ENCODE assay signal across 9 cellular contexts in the genomic region with DNA sequence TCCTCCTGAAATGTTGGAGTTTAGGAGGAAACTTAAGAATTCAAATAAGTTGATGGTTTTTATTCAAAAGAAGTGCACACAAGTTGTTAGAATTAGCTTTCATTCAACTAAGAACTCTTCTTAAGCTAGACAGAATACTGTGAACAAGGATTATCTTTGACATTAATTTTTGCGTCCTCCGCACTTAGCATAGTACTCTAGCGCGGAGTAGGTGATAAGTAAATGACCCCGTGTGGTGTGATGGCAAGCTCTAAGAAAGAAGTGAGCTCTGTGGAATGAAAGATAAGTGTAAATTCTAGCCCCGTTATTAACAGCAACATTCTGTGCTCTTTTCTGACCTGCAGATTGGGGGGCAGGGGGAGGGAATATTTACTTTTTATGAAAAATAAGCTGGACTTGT. TPM values are rescaled to one million over a fixed set of nuclear protein-coding genes. Genes with fewer than 3 reads are reported as not detected.
DNase-seq lines count a peak whose midpoint lies in the region; ATAC-seq lines count a peak whose summit lies in the region.
"Had no signal": no experiment of that assay in that cellular context is flagged by ENCODE, and none has a peak within 500 bp of the region (broad histone marks: within the 10 kb centered on the region; RNA-seq: fewer than 3 reads in every experiment).

No MANE protein-coding gene starts in this region.

- peaks cover 6 to 44% (median 17%) of the 10 kb centered on the region in 4 donors for H3K4me1 Mint-ChIP-seq in CD4-positive, CD25-positive, alpha-beta regulatory T cell

- H3K4me3 ChIP-seq in CD4-positive, CD25-positive, alpha-beta regulatory T cell (ENCODE audit: low read depth, low read length): peak overlapping the region; percentile 96
- peak overlapping the region; percentile 95 for H3K4me3 ChIP-seq in Jurkat, Clone E6-1 (ENCODE audit: low read length)
- H3K4me3 ChIP-seq in endocrine pancreas (ENCODE audit: control insufficient read depth, insufficient read depth, low read length) (peak overlapping the region; percentile 98), neuron (ENCODE audit: low read length) (peak overlapping the region; percentile 88)

- peak overlapping the region in 1 of 3 donors; percentile 79 for H3K27ac Mint-ChIP-seq in CD4-positive, CD25-positive, alpha-beta regulatory T cell
- H3K27ac Mint-ChIP-seq: natural killer cell had no signal

- peaks cover 15% of the 10 kb centered on the region for H3K36me3 Mint-ChIP-seq in CD4-positive, CD25-positive, alpha-beta regulatory T cell

- no peak for ATAC-seq in CD4-positive, CD25-positive, alpha-beta regulatory T cell (ENCODE audit: low read depth in 2 of 2)
- no peak for ATAC-seq in activated CD4-positive, CD25-positive, alpha-beta regulatory T cell treated with anti-CD3 and anti-CD28 coated beads, Interleukin-2, amount 50 U/mL, for 24 hours
- ATAC-seq in HG03039 (IDR thresholded peaks at IDR 0.05; ENCODE audit: unreplicated experiment) (no peak), HG03442 (IDR thresholded peaks at IDR 0.05; ENCODE audit: unreplicated experiment) (no peak)

- no peak for DNase-seq in CD4-positive, CD25-positive, alpha-beta regulatory T cell
- DNase-seq in Jurkat, Clone E6-1 (ENCODE audit: low read depth, low spot score): no peak
- no peak for DNase-seq in NCI-H2171 (lab: John Stamatoyannopoulos, UW)
- DNase-seq: natural killer cell had no signal

- H3K9ac ChIP-seq in endocrine pancreas (ENCODE audit: control insufficient read depth, insufficient read depth, low read length): peak overlapping the region; percentile 83

- no peak overlapping the region for H3K4me3 Mint-ChIP-seq in CD4-positive, CD25-positive, alpha-beta regulatory T cell

- no peaks in the 10 kb centered on the region for H3K27me3 ChIP-seq in CD4-positive, CD25-positive, alpha-beta regulatory T cell (ENCODE audit: control insufficient read depth, insufficient read depth, low read length)
- no peaks in the 10 kb centered on the region for H3K27me3 ChIP-seq in endocrine pancreas (ENCODE audit: control insufficient read depth, insufficient read depth, low read length)
- H3K27me3 ChIP-seq in neuron (ENCODE audit: insufficient read depth, low read length): no peaks in the 10 kb centered on the region

- no peaks in the 10 kb centered on the region for H3K9me3 ChIP-seq in CD4-positive, CD25-positive, alpha-beta regulatory T cell (ENCODE audit: control insufficient read depth in 2 of 2, low read length in 2 of 2)
- no peaks in the 10 kb centered on the region for H3K9me3 ChIP-seq in endocrine pancreas (ENCODE audit: control insufficient read depth, low read length)
- H3K9me3 ChIP-seq in neuron (ENCODE audit: low read length): no peaks in the 10 kb centered on the region

- H3K36me3 ChIP-seq in CD4-positive, CD25-positive, alpha-beta regulatory T cell (ENCODE audit: control insufficient read depth, insufficient read depth, low read length): peaks cover 30% of the 10 kb centered on the region
- H3K36me3 ChIP-seq in endocrine pancreas (ENCODE audit: control insufficient read depth, insufficient read depth, low read length) (no peaks in the 10 kb centered on the region), neuron (ENCODE audit: insufficient read depth, low read length) (peaks cover 41% of the 10 kb centered on the region)

- no peak overlapping the region for H2AFZ ChIP-seq in neuron (ENCODE audit: low read depth, low read length)

- peaks cover 24% of the 10 kb centered on the region for H3K4me1 ChIP-seq in CD4-positive, CD25-positive, alpha-beta regulatory T cell (ENCODE audit: control insufficient read depth, insufficient read depth, low read length, poor library complexity, severe bottlenecking)
- peaks cover 10% of the 10 kb centered on the region for H3K4me1 ChIP-seq in endocrine pancreas (ENCODE audit: control insufficient read depth, insufficient read depth, low read length)
- peaks cover 22% of the 10 kb centered on the region for H3K4me1 ChIP-seq in neuron (ENCODE audit: insufficient read depth, low read length)

- peak overlapping the region; percentile 89 for H3K27ac ChIP-seq in CD4-positive, CD25-positive, alpha-beta regulatory T cell (ENCODE audit: insufficient read depth, low read length, poor library complexity, severe bottlenecking)

- no peaks in the 10 kb centered on the region for H3K27me3 Mint-ChIP-seq in CD4-positive, CD25-positive, alpha-beta regulatory T cell

- no peaks in the 10 kb centered on the region for H3K9me3 Mint-ChIP-seq in CD4-positive, CD25-positive, alpha-beta regulatory T cell
- H3K9me3 Mint-ChIP-seq: natural killer cell had no signal

RNA-seq across cellular contexts. Expression of gene BRIX1, which starts 1.0 kb away (rescaled TPM):
- total RNA-seq in CD4-positive, CD25-positive, alpha-beta regulatory T cell: 20.5 TPM
- polyA plus RNA-seq in CD4-positive, CD25-positive, alpha-beta regulatory T cell: 10 to 100 TPM; 44.2 to 51.0 (median 48.0) TPM
- 134 TPM for polyA plus RNA-seq in Jurkat, Clone E6-1 (2012; ENCODE audit: insufficient read depth, insufficient read length)

RNA-seq across cellular contexts. Expression of gene RAD1, which starts 1.2 kb away (rescaled TPM):
- 18.1 TPM for total RNA-seq in CD4-positive, CD25-positive, alpha-beta regulatory T cell
- polyA plus RNA-seq in CD4-positive, CD25-positive, alpha-beta regulatory T cell: 10 to 100 TPM; 18.2 to 29.6 (median 20.0) TPM
- polyA plus RNA-seq in Jurkat, Clone E6-1 (2012; ENCODE audit: insufficient read depth, insufficient read length): 60.9 TPM

RNA-seq across cellular contexts. Expression of gene DNAJC21, which starts 12.8 kb away (rescaled TPM):
- 42.9 TPM for total RNA-seq in CD4-positive, CD25-positive, alpha-beta regulatory T cell
- 10 to 100 TPM; 15.0 to 26.3 (median 17.6) TPM for polyA plus RNA-seq in CD4-positive, CD25-positive, alpha-beta regulatory T cell
- 61.9 TPM for polyA plus RNA-seq in Jurkat, Clone E6-1 (2012; ENCODE audit: insufficient read depth, insufficient read length)
